Comparison of ENCODE assay signal across 8 cellular contexts in the genomic region with DNA sequence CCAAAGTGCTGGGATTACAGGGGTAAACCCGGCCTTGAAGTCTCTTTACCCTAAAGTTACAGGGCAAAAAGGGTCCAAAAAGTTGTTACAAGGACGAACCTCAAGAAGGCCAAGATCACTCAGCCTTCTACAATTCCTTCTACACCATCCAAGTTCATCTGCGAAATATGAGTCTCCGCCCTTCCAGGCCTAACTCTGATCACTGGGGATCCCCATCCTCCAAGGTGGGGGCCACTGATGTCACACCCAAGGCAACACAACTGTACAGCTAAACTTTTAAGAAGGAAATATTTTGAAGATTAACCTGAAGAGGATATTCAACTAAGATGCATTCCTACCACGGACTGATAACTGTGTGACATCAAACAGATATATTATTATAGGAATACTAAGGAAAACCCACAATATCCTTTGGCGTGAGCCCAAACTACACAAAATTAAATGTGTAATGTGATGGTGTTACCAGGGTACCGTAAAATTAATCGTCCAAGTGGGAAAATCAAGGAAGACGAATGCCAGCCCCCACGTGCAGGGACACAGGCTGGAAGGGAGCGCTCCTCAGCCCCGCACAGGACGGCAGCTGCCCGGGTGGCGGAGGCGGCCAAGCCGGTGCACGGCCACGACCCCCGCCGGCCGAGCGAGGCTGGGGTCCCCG. TPM values are rescaled to one million over a fixed set of nuclear protein-coding genes. Genes with fewer than 3 reads are reported as not detected.
DNase-seq lines count a peak whose midpoint lies in the region; ATAC-seq and TF ChIP-seq lines count a peak whose summit lies in the region.

No MANE protein-coding gene starts in this region.

- H3K27me3 ChIP-seq in OCI-LY1 (ENCODE audit: insufficient read depth, low read length) = no peaks in the 10 kb centered on the region
- no peaks in the 10 kb centered on the region for H3K27me3 ChIP-seq in duodenal mucosa (ENCODE audit: control insufficient read depth in 1 of 2, insufficient read depth in 2 of 2, low read length in 2 of 2)

- H3K4me3 Mint-ChIP-seq in activated T-cell treated with anti-CD3 and anti-CD28 coated beads, Interleukin-2, amount 50 U/mL, for 24 hours = no peak overlapping the region
- H3K4me3 Mint-ChIP-seq in HFFc6 = no peak overlapping the region; the same call in 1 of the 2 replicates
- peak overlapping the region in 1 of 10 donors; percentile 85 for H3K4me3 Mint-ChIP-seq in naive thymus-derived CD8-positive, alpha-beta T cell

- H3K36me3 Mint-ChIP-seq in activated T-cell treated with anti-CD3 and anti-CD28 coated beads, Interleukin-2, amount 50 U/mL, for 24 hours (ENCODE audit: low read depth) = peaks cover 49% of the 10 kb centered on the region
- no peaks in the 10 kb centered on the region for H3K36me3 Mint-ChIP-seq in HFFc6 (ENCODE audit: low read depth)
- peaks cover 0 to 19% (median 0%) of the 10 kb centered on the region in 3 donors for H3K36me3 Mint-ChIP-seq in naive thymus-derived CD8-positive, alpha-beta T cell

- H3K27me3 Mint-ChIP-seq in activated T-cell treated with anti-CD3 and anti-CD28 coated beads, Interleukin-2, amount 50 U/mL, for 24 hours = no peaks in the 10 kb centered on the region
- no peaks in the 10 kb centered on the region for H3K27me3 Mint-ChIP-seq in HFFc6 (ENCODE audit: insufficient read depth)
- H3K27me3 Mint-ChIP-seq in naive thymus-derived CD8-positive, alpha-beta T cell = no peaks in the 10 kb centered on the region

- H3K9me3 Mint-ChIP-seq in activated T-cell treated with anti-CD3 and anti-CD28 coated beads, Interleukin-2, amount 50 U/mL, for 24 hours = no peaks in the 10 kb centered on the region
- H3K9me3 Mint-ChIP-seq in HFFc6 = no peaks in the 10 kb centered on the region
- no peaks in the 10 kb centered on the region for H3K9me3 Mint-ChIP-seq in naive thymus-derived CD8-positive, alpha-beta T cell

- TF ChIP-seq CTCF in HFFc6 (IDR thresholded peaks at IDR 0.05) = no peak
- no peak for TF ChIP-seq CTCF in OCI-LY1 (IDR thresholded peaks at IDR 0.05; ENCODE audit: low read length)

- peaks cover 36% of the 10 kb centered on the region for H3K79me2 ChIP-seq in OCI-LY1 (ENCODE audit: insufficient read depth, low read length)

- H2AFZ ChIP-seq in OCI-LY1 (ENCODE audit: low read length) = no peak overlapping the region

- peaks cover 33% of the 10 kb centered on the region for H3K4me1 ChIP-seq in OCI-LY1 (ENCODE audit: insufficient read depth, low read length, severe bottlenecking)
- H3K4me1 ChIP-seq in duodenal mucosa (ENCODE audit: control insufficient read depth in 1 of 2, insufficient read depth in 2 of 2, low read length in 2 of 2) = peaks cover 11 to 13% of the 10 kb centered on the region in 2 donors

- ATAC-seq in naive thymus-derived CD8-positive, alpha-beta T cell = peak in 1 of 2 donors; percentile 27

- 0 out of 2 replicates have a peak, but pooled peaks cover 5% of the 10 kb centered on the region for H3F3A ChIP-seq in OCI-LY1 (ENCODE audit: insufficient read depth, low read length)

- H3K9me3 ChIP-seq in OCI-LY1 (ENCODE audit: low read length) (no peaks in the 10 kb centered on the region), duodenal mucosa (ENCODE audit: control insufficient read depth in 1 of 2, low read length in 2 of 2) (no peaks in the 10 kb centered on the region)

- H3K27ac ChIP-seq in OCI-LY1 (ENCODE audit: low read depth, low read length, poor library complexity, severe bottlenecking) (no peak overlapping the region), duodenal mucosa (ENCODE audit: low read depth, low read length) (no peak overlapping the region)

- H3K27ac Mint-ChIP-seq in activated T-cell treated with anti-CD3 and anti-CD28 coated beads, Interleukin-2, amount 50 U/mL, for 24 hours = peak overlapping the region; percentile 91
- H3K27ac Mint-ChIP-seq in HFFc6 = peak overlapping the region; percentile 78
- H3K27ac Mint-ChIP-seq in naive thymus-derived CD8-positive, alpha-beta T cell = peak overlapping the region in 8 of 10 donors; percentile 71 to 93 (median 90)

- POLR2A ChIA-PET in naive thymus-derived CD8-positive, alpha-beta T cell (lab: Charles Lee) = interaction anchor here (0.9 to 3.4 kb wide), 3 partner anchors 10 to 74 kb away, joined by 3 to 17 read pairs (median 4); no protein-coding TSS in a partner anchor

- H3K36me3 ChIP-seq in OCI-LY1 (ENCODE audit: insufficient read depth, low read length) = peaks cover 54% of the 10 kb centered on the region
- peaks cover 11 to 27% of the 10 kb centered on the region in 2 donors for H3K36me3 ChIP-seq in duodenal mucosa (ENCODE audit: control insufficient read depth in 1 of 2, insufficient read depth in 2 of 2, low read length in 2 of 2)

- peaks cover 22% of the 10 kb centered on the region for H3K4me1 Mint-ChIP-seq in activated T-cell treated with anti-CD3 and anti-CD28 coated beads, Interleukin-2, amount 50 U/mL, for 24 hours (ENCODE audit: low read depth)
- peaks cover 11% of the 10 kb centered on the region for H3K4me1 Mint-ChIP-seq in HFFc6 (ENCODE audit: low read depth)
- H3K4me1 Mint-ChIP-seq in naive thymus-derived CD8-positive, alpha-beta T cell = peaks cover 5 to 17% (median 16%) of the 10 kb centered on the region in 4 donors

- peak overlapping the region; percentile 90 for H3K4me3 ChIP-seq in OCI-LY1 (ENCODE audit: low read depth, low read length, poor library complexity, severe bottlenecking)
- peak overlapping the region; percentile 67 to 73 for H3K4me3 ChIP-seq in duodenal mucosa (ENCODE audit: low read depth in 1 of 2, low read length in 2 of 2)

- peak overlapping the region; percentile 75 for H3K4me2 ChIP-seq in OCI-LY1 (ENCODE audit: low read length)

- H4K20me1 ChIP-seq in OCI-LY1 (ENCODE audit: insufficient read depth, low read length) = no peaks in the 10 kb centered on the region

- no peak for DNase-seq in activated T-cell treated with anti-CD3 and anti-CD28 coated beads, Interleukin-2, amount 50 U/mL, for 24 hours
- DNase-seq in activated T-cell treated with anti-CD3 and anti-CD28 coated beads for 4 hours = no peak
- DNase-seq in HFFc6 = peak; percentile 2
- peak in 6 of 10 donors; percentile 8 to 30 (median 16) for DNase-seq in naive thymus-derived CD8-positive, alpha-beta T cell
- no peak for DNase-seq in occipital lobe (lab: John Stamatoyannopoulos, UW)
- DNase-seq in NCI-H1048 (lab: John Stamatoyannopoulos, UW) = no peak

- peak overlapping the region; percentile 85 for H3K9ac ChIP-seq in OCI-LY1 (ENCODE audit: low read length)
- H3K9ac ChIP-seq in duodenal mucosa (ENCODE audit: low read depth in 1 of 2, low read length in 2 of 2) = peak overlapping the region; percentile 53 to 70

- no peaks in the 10 kb centered on the region for H3K9me2 ChIP-seq in OCI-LY1 (ENCODE audit: low read depth, low read length)

RNA-seq across cellular contexts. Expression of gene PAXIP1, which starts 1.0 kb away (rescaled TPM):
- total RNA-seq in HFFc6 (2021; fragmentation: NEBNext Ultra II Directional; extraction: Animal tissue kit (Norgen Biotek cat#: 25700)) = 1 to 10 TPM; 5.2 to 9.3 (median 7.4) TPM
- total RNA-seq in naive thymus-derived CD8-positive, alpha-beta T cell = 10 to 100 TPM; 13.2 to 13.9 TPM
- polyA plus RNA-seq in naive thymus-derived CD8-positive, alpha-beta T cell = 1 to 10 TPM in 2 of 3 donors, under 1 TPM in 1; 0.62 to 2.3 (median 1.6) TPM
- 10.3 TPM for total RNA-seq in occipital lobe

Comparison
In these comparisons a context has a peak if more than half of its experiments do, and no peak if none do; other contexts are left out.
1. DNase-seq: peak in HFFc6 (single experiment) and naive thymus-derived CD8-positive, alpha-beta T cell (6 of 10); none in activated T-cell treated with anti-CD3 and anti-CD28 coated beads, Interleukin-2, amount 50 U/mL, for 24 hours (single experiment), activated T-cell treated with anti-CD3 and anti-CD28 coated beads for 4 hours (single experiment), occipital lobe (single experiment) and NCI-H1048 (single experiment).
2. Peak in every context shown above with its lines, with median percentiles within 50 percentile points of each other: H3K27ac Mint-ChIP-seq.